In genomic region chr5:134464988-134465855, GRCh38 we compare ENCODE assay signal across 8 cellular contexts. TPM values are rescaled to one million over a fixed set of nuclear protein-coding genes. Genes with fewer than 3 reads are reported as not detected.
DNase-seq lines count a peak whose midpoint lies in the region; ATAC-seq and TF ChIP-seq lines count a peak whose summit lies in the region.

No MANE protein-coding gene starts in this region.

- peaks cover 15% of the 10 kb centered on the region for H3K4me1 Mint-ChIP-seq in activated CD4-positive, alpha-beta memory T cell treated with anti-CD3 and anti-CD28 coated beads, Interleukin-2, amount 10 ng/mL, durations not matched to agents 7 days and 5 days

- POLR2A ChIA-PET in activated CD4-positive, alpha-beta memory T cell treated with anti-CD3 and anti-CD28 coated beads, Interleukin-2, amount 10 ng/mL, durations not matched to agents 7 days and 5 days (lab: Charles Lee) = interaction anchor here (0.9 to 3.1 kb wide), 12 partner anchors 12 to 240 kb away, joined by 3 to 14 read pairs (median 4); partner anchors contain the start of genes CDKN2AIPNL, JADE2 and PPP2CA

- ATAC-seq in GM18502 (IDR thresholded peaks at IDR 0.05; ENCODE audit: poor library complexity, unreplicated experiment) (peak; percentile 39), HG02759 (IDR thresholded peaks at IDR 0.05; ENCODE audit: unreplicated experiment) (peak; percentile 33), left lung (no peak), HG03469 (IDR thresholded peaks at IDR 0.05; ENCODE audit: unreplicated experiment) (no peak)

- H3K27me3 Mint-ChIP-seq in activated CD4-positive, alpha-beta memory T cell treated with anti-CD3 and anti-CD28 coated beads, Interleukin-2, amount 10 ng/mL, durations not matched to agents 7 days and 5 days = peaks cover 4% of the 10 kb centered on the region

- H3K36me3 Mint-ChIP-seq in activated CD4-positive, alpha-beta memory T cell treated with anti-CD3 and anti-CD28 coated beads, Interleukin-2, amount 10 ng/mL, durations not matched to agents 7 days and 5 days (ENCODE audit: low read depth) = no peaks in the 10 kb centered on the region

- no peaks in the 10 kb centered on the region for H3K9me3 Mint-ChIP-seq in activated CD4-positive, alpha-beta memory T cell treated with anti-CD3 and anti-CD28 coated beads, Interleukin-2, amount 10 ng/mL, durations not matched to agents 7 days and 5 days

- H3K4me1 ChIP-seq in left lung (peaks cover 13 to 48% of the 10 kb centered on the region in 2 donors), urinary bladder (ENCODE audit: insufficient read depth) (peaks cover 2% of the 10 kb centered on the region)

- H3K27me3 ChIP-seq in left lung = no peaks in the 10 kb centered on the region

- DNase-seq in activated CD4-positive, alpha-beta memory T cell treated with anti-CD3 and anti-CD28 coated beads, Interleukin-2, amount 10 ng/mL, durations not matched to agents 7 days and 5 days = no peak
- DNase-seq in left lung = no peak
- no peak for DNase-seq in HT-29 (ENCODE audit: low spot score)
- no peak for DNase-seq in GM13977 (ENCODE audit: low spot score)

- H3K27ac ChIP-seq in left lung = peak overlapping the region; percentile 94 to 97
- peak overlapping the region; percentile 81 for H3K27ac ChIP-seq in urinary bladder (ENCODE audit: low read depth)

- in situ Hi-C loops in GM13977 (cut with MboI; ENCODE audit: low pct_unique_long_range_greater_than_20kb, low sequenced_read_pairs, unreplicated experiment) = no loop called here

- CTCF ChIA-PET in activated CD4-positive, alpha-beta memory T cell treated with anti-CD3 and anti-CD28 coated beads, Interleukin-2, amount 10 ng/mL, durations not matched to agents 7 days and 5 days (lab: Charles Lee) = interaction anchor here (0.6 to 1.4 kb wide), 7 partner anchors 11 to 162 kb away, joined by 3 to 5 read pairs (median 4); no protein-coding TSS in a partner anchor

- H3K9me3 ChIP-seq in left lung = no peaks in the 10 kb centered on the region

- H3K27ac Mint-ChIP-seq in activated CD4-positive, alpha-beta memory T cell treated with anti-CD3 and anti-CD28 coated beads, Interleukin-2, amount 10 ng/mL, durations not matched to agents 7 days and 5 days = no peak overlapping the region

- peak overlapping the region; percentile 72 for H3K4me3 Mint-ChIP-seq in activated CD4-positive, alpha-beta memory T cell treated with anti-CD3 and anti-CD28 coated beads, Interleukin-2, amount 10 ng/mL, durations not matched to agents 7 days and 5 days

- H3K36me3 ChIP-seq in left lung (no peaks in the 10 kb centered on the region), urinary bladder (ENCODE audit: insufficient read depth) (no peaks in the 10 kb centered on the region)

- WGBS in urinary bladder = 44% methylated on average over 14 of the region's 14 CpGs

- intact Hi-C loops in left lung (cut with DNase I) = no loop called here

- peak overlapping the region; percentile 41 to 48 for H3K4me3 ChIP-seq in left lung
- no peak overlapping the region for H3K4me3 ChIP-seq in urinary bladder (ENCODE audit: low read depth, low read length)

- TF ChIP-seq CTCF in left lung (IDR thresholded peaks at IDR 0.05) (no peak), GM13977 (IDR thresholded peaks at IDR 0.05; ENCODE audit: extremely low read depth, insufficient read depth, missing control alignments) (no peak)

RNA-seq across cellular contexts. Expression of gene CDKN2AIPNL, which starts 53.5 kb away (rescaled TPM):
- total RNA-seq in activated CD4-positive, alpha-beta memory T cell treated with anti-CD3 and anti-CD28 coated beads, Interleukin-2, amount 10 ng/mL, durations not matched to agents 7 days and 5 days = 10 to 100 TPM; 23.4 to 23.5 TPM
- total RNA-seq in left lung = 10 to 100 TPM; 15.5 to 16.0 TPM
- 24.5 TPM for total RNA-seq in urinary bladder
- polyA plus RNA-seq in urinary bladder = 24.1 TPM
- 33.4 and 36.5 TPM in 2 replicates for total RNA-seq in HT-29 (2014; rRNA removed; shearing (Covaris generic))

Comparison
In these comparisons a context has a peak if more than half of its experiments do, and no peak if none do; other contexts are left out.
1. ATAC-seq: peak in GM18502 (single experiment) and HG02759 (single experiment); none in left lung (single experiment) and HG03469 (single experiment).